ENCODE assay signal across 9 cellular contexts in genomic region chr2:161123531-161124030, GRCh38. TPM values are rescaled to one million over a fixed set of nuclear protein-coding genes. Genes with fewer than 3 reads are reported as not detected.
DNase-seq lines count a peak whose midpoint lies in the region; ATAC-seq, FAIRE-seq and TF ChIP-seq lines count a peak whose summit lies in the region.
"Had no signal": no experiment of that assay in that cellular context is flagged by ENCODE, and none has a peak within 500 bp of the region (broad histone marks: within the 10 kb centered on the region; RNA-seq: fewer than 3 reads in every experiment).

No MANE protein-coding gene starts in this region.

- peak overlapping the region; percentile 56 for H3K56ac ChIP-seq in mesendoderm (ENCODE audit: low read length)

- TF ChIP-seq CTCF in heart right ventricle (IDR thresholded peaks at IDR 0.05), result no peak
- no peak for TF ChIP-seq CTCF in uterus (IDR thresholded peaks at IDR 0.05)

- H2AK5ac ChIP-seq in mesendoderm (ENCODE audit: low read length), result no peak overlapping the region

- ATAC-seq in heart right ventricle (peak in 3 of 8 donors; percentile 7 to 32 (median 29)), left ventricle myocardium superior (no peak), HG02759 (IDR thresholded peaks at IDR 0.05; ENCODE audit: unreplicated experiment) (no peak)

- H3K9ac ChIP-seq in mesendoderm (ENCODE audit: low read length), result no peak overlapping the region

- intact Hi-C loops in heart right ventricle (cut with DNase I), result no loop called here
- intact Hi-C loops in left ventricle myocardium superior (cut with micrococcal nuclease), result no loop called here
- intact Hi-C loops in uterus (cut with DNase I; ENCODE audit: low total_unique reads), result no loop called here

- no peaks in the 10 kb centered on the region for H3K9me3 ChIP-seq in heart right ventricle
- no peaks in the 10 kb centered on the region for H3K9me3 ChIP-seq in uterus

- 65 to 70% methylated on average over 2 of the region's 2 CpGs for WGBS in heart right ventricle, 2 donors
- no CpG with 5 or more reads among the region's 2 CpGs for WGBS in mesendoderm (ENCODE audit: extremely low coverage, insufficient coverage, low lambda C conversion rate)

- H3K4ac ChIP-seq in mesendoderm (ENCODE audit: low read depth, low read length), result no peak overlapping the region

- TF ChIP-seq POLR2A in uterus (IDR thresholded peaks at IDR 0.05), result no peak

- H2BK15ac ChIP-seq in mesendoderm (replicated peaks; ENCODE audit: low read depth), result no peak overlapping the region

- peak overlapping the region; percentile 17 for H2BK120ac ChIP-seq in mesendoderm (ENCODE audit: low read depth, low read length)

- H3K4me3 ChIP-seq in heart right ventricle, result no peak overlapping the region
- H3K4me3 ChIP-seq in mesendoderm (ENCODE audit: low read length), result no peak overlapping the region
- no peak overlapping the region for H3K4me3 ChIP-seq in uterus

- no peaks in the 10 kb centered on the region for H3K79me2 ChIP-seq in mesendoderm (ENCODE audit: control insufficient read depth, insufficient read depth, low read length)

- no peak overlapping the region for H3K4me2 ChIP-seq in mesendoderm (ENCODE audit: low read length)

- H3K36me3 ChIP-seq in heart right ventricle (no peaks in the 10 kb centered on the region), mesendoderm (ENCODE audit: control insufficient read depth, insufficient read depth, low read length) (no peaks in the 10 kb centered on the region), uterus (no peaks in the 10 kb centered on the region)

- no peak overlapping the region for H4K5ac ChIP-seq in mesendoderm (ENCODE audit: low read length)

- no peaks in the 10 kb centered on the region for H3K79me1 ChIP-seq in mesendoderm (ENCODE audit: low read length)

- H2BK5ac ChIP-seq in mesendoderm (ENCODE audit: low read length), result no peak overlapping the region

- no peaks in the 10 kb centered on the region for H3K27me3 ChIP-seq in heart right ventricle
- peaks cover 2% of the 10 kb centered on the region for H3K27me3 ChIP-seq in mesendoderm (ENCODE audit: insufficient read depth, low read length, poor library complexity)
- no peaks in the 10 kb centered on the region for H3K27me3 ChIP-seq in uterus

- no peak for DNase-seq in heart right ventricle
- DNase-seq in left ventricle myocardium superior, result no peak
- peak; percentile 60 for DNase-seq in amniotic epithelial cell (ENCODE audit: low read depth)
- DNase-seq in mesendoderm, result no peak
- DNase-seq in uterus, result no peak
- DNase-seq in cortex of kidney (lab: John Stamatoyannopoulos, UW), result no peak
- DNase-seq in urothelium cell line (ENCODE audit: low spot score), result no peak
- DNase-seq: effector CD4-positive, alpha-beta T cell had no signal

- H3K4me1 ChIP-seq in heart right ventricle (peaks cover 0 to 27% (median 11%) of the 10 kb centered on the region in 9 donors), mesendoderm (ENCODE audit: control insufficient read depth, low read depth, low read length) (peaks cover 9% of the 10 kb centered on the region), uterus (peaks cover 0 to 18% of the 10 kb centered on the region in 2 donors)

- no peak overlapping the region for H4K8ac ChIP-seq in mesendoderm (ENCODE audit: low read depth, low read length)

- no peak for FAIRE-seq in urothelium cell line (lab: Jason Lieb, UNC)

- H3K23ac ChIP-seq in mesendoderm (ENCODE audit: low read length), result no peak overlapping the region

- H3K27ac ChIP-seq in heart right ventricle (peak overlapping the region in 9 of 10 donors; percentile 14 to 82 (median 39)), mesendoderm (ENCODE audit: low read depth, low read length) (no peak overlapping the region), uterus (peak overlapping the region; percentile 79 to 86)

- peak overlapping the region; percentile 61 for H3K18ac ChIP-seq in mesendoderm (ENCODE audit: low read length)

RNA-seq across cellular contexts. Expression of gene TANK, which starts 36.6 kb away (rescaled TPM):
- 10 to 100 TPM; 25.0 to 39.7 (median 31.4) TPM for total RNA-seq in heart right ventricle
- polyA plus RNA-seq in heart right ventricle, result 10 to 100 TPM; 20.4 to 24.3 TPM
- 27.9 TPM for total RNA-seq in left ventricle myocardium superior
- polyA plus RNA-seq in mesendoderm (2013, experiment 1 of 2), result 19.6 TPM
- polyA plus RNA-seq in mesendoderm (2013, experiment 2 of 2), result 19.5 TPM
- 100 to 1,000 TPM in 1 of 4 donors, 10 to 100 TPM in 3; 56.6 to 131 (median 70.7) TPM for total RNA-seq in uterus
